In genomic region chr2:78654941-78655340, GRCh38 we compare ENCODE assay signal across 19 cellular contexts.
DNase-seq lines count a peak whose midpoint lies in the region; ATAC-seq, FAIRE-seq and TF ChIP-seq lines count a peak whose summit lies in the region.
"Had no signal": no experiment of that assay in that cellular context is flagged by ENCODE, and none has a peak within 500 bp of the region (broad histone marks: within the 10 kb centered on the region; RNA-seq: fewer than 3 reads in every experiment).

No MANE protein-coding gene starts in this region.

- H3K9me3 ChIP-seq in HepG2 (ENCODE audit: low read length): no peaks in the 10 kb centered on the region
- no peaks in the 10 kb centered on the region for H3K9me3 ChIP-seq in right lobe of liver
- H3K9me3 ChIP-seq in H1 (ENCODE audit: insufficient read depth in 2 of 2, low read depth in 1 of 2, low read length in 1 of 2): no peaks in the 10 kb centered on the region; a peak in 1 of 4 replicates
- no peaks in the 10 kb centered on the region for H3K9me3 ChIP-seq in neuronal stem cell (replicated peaks in 1 of 2; ENCODE audit: control insufficient read depth in 2 of 2, insufficient read depth in 1 of 2, low read depth in 1 of 2, low read length in 2 of 2)
- H3K9me3 ChIP-seq in Peyer's patch: no peaks in the 10 kb centered on the region
- H3K9me3 ChIP-seq: BE2C had no signal

- no peak overlapping the region for H3K9ac ChIP-seq in HepG2 (ENCODE audit: insufficient read depth, low read depth, low read length)
- no peak overlapping the region for H3K9ac ChIP-seq in H1 (replicated peaks in 1 of 4; ENCODE audit: extremely low read depth in 1 of 4, low read depth in 3 of 4, low read length in 3 of 4)
- peak overlapping the region; percentile 51 for H3K9ac ChIP-seq in neuronal stem cell (ENCODE audit: low read depth, low read length, poor library complexity)

- in situ Hi-C loops in HepG2 (cut with HindIII; ENCODE audit: extremely low pct_ligation_motif_present, low pct_unique_long_range_greater_than_20kb): no loop called here

- BruUV-seq in HepG2 (replicated peaks; lab: Mats Ljungman, UMichigan): no TSS peak

- FAIRE-seq in HepG2 (lab: Jason Lieb, UNC): no peak
- FAIRE-seq in H1 (lab: Jason Lieb, UNC): no peak
- FAIRE-seq: G401.6, GM12891, GM19239 had no signal

- H3K4me2 ChIP-seq in HepG2 (ENCODE audit: low read depth, low read length): no peak overlapping the region
- no peak overlapping the region for H3K4me2 ChIP-seq in H1 (ENCODE audit: insufficient read depth in 1 of 2, low read depth in 2 of 2, low read length in 2 of 2)
- H3K4me2 ChIP-seq in neuronal stem cell (ENCODE audit: insufficient read depth, low read length, poor library complexity, severe bottlenecking): no peak overlapping the region

- H3K27ac ChIP-seq in HepG2 (ENCODE audit: extremely low read length, insufficient read depth, low read length) (no peak overlapping the region), right lobe of liver (no peak overlapping the region), H1 (ENCODE audit: low read depth, low read length) (no peak overlapping the region), neuronal stem cell (replicated peaks; ENCODE audit: low read length) (no peak overlapping the region), Peyer's patch (no peak overlapping the region)

- WGBS in HepG2 (ENCODE audit: low lambda C conversion rate): 0% methylated on average over 5 of the region's 5 CpGs
- WGBS in right lobe of liver (ENCODE audit: insufficient coverage, low coverage, low lambda C conversion rate, missing lambda C conversion rate): no CpG with 5 or more reads among the region's 5 CpGs
- WGBS in H1 (ENCODE audit: extremely low coverage in 1 of 2, insufficient coverage in 1 of 2, insufficient read length in 1 of 2, insufficient replicate concordance in 2 of 2, low coverage in 1 of 2, low lambda C conversion rate in 2 of 2, missing lambda C conversion rate in 1 of 2), 2 experiments: 88% methylated on average over 5 of the region's 5 CpGs; no CpG with 5 or more reads in 1 of the 2 experiments
- no CpG with 5 or more reads among the region's 5 CpGs for WGBS in neuronal stem cell (ENCODE audit: extremely low coverage in 2 of 2, insufficient read length in 2 of 2, insufficient replicate concordance in 1 of 2), 2 donors

- peaks cover 1% of the 10 kb centered on the region for H3K9me3 Mint-ChIP-seq in glutamatergic neuron (ENCODE audit: unreplicated experiment)

- H3K23ac ChIP-seq in H1 (ENCODE audit: insufficient read length) (no peak overlapping the region), neuronal stem cell (ENCODE audit: low read depth, low read length, poor library complexity) (no peak overlapping the region)

- CTCF ChIA-PET in HepG2 (lab: Yijun Ruan, JAX; ENCODE audit: low intra/inter-chr PET ratio, low total read pairs) (no interaction called here), H1 (lab: Charles Lee; ENCODE audit: partially characterized antibody) (interaction anchor here (0.7 to 1.6 kb wide), 2 partner anchors 20 to 207 kb away, joined by 3 to 4 read pairs; no protein-coding TSS in a partner anchor)

- H3K36me3 Mint-ChIP-seq in glutamatergic neuron (ENCODE audit: unreplicated experiment): no peaks in the 10 kb centered on the region
- H3K36me3 Mint-ChIP-seq: CD4-positive, CD25-positive, alpha-beta regulatory T cell; CD8-positive, alpha-beta memory T cell had no signal

- H4K8ac ChIP-seq in H1 (ENCODE audit: extremely low read depth, insufficient read depth, low read length): peak overlapping the region; percentile 11; the same call in 1 of the 2 replicates
- peak overlapping the region; percentile 72 for H4K8ac ChIP-seq in neuronal stem cell (ENCODE audit: low read depth, low read length)

- TF ChIP-seq POLR2A in HepG2 (IDR thresholded peaks at IDR 0.05; ENCODE audit: insufficient read depth in 1 of 2, low read depth in 2 of 2, low read length in 2 of 2) (no peak), right lobe of liver (IDR thresholded peaks at IDR 0.05) (no peak), H1 (IDR thresholded peaks at IDR 0.05; ENCODE audit: control extremely low read depth in 1 of 2, low read depth in 2 of 2, low read length in 2 of 2) (no peak), Peyer's patch (IDR thresholded peaks at IDR 0.05) (no peak)

- H2AFZ ChIP-seq in HepG2 (ENCODE audit: low read length): no peak overlapping the region
- H2AFZ ChIP-seq in H1 (ENCODE audit: low read length): no peak overlapping the region
- H2AFZ ChIP-seq in neuronal stem cell (ENCODE audit: low read length): no peak overlapping the region

- H3K4me3 ChIP-seq in HepG2 (replicated peaks in 1 of 3; ENCODE audit: insufficient read depth in 1 of 3, low read depth in 2 of 3, low read length in 3 of 3) (no peak overlapping the region), right lobe of liver (no peak overlapping the region), H1 (ENCODE audit: extremely low read depth in 1 of 4, insufficient read depth in 2 of 4, low read depth in 3 of 4, low read length in 4 of 4) (no peak overlapping the region), neuronal stem cell (ENCODE audit: low read length in 2 of 2) (no peak overlapping the region), Peyer's patch (no peak overlapping the region)

- POLR2A ChIA-PET in HepG2 (lab: Yijun Ruan, JAX): no interaction called here
- POLR2A ChIA-PET in H1 (lab: Charles Lee; ENCODE audit: partially characterized antibody): no interaction called here

- intact Hi-C loops in HepG2 (cut with micrococcal nuclease; ENCODE audit: unreplicated experiment) (no loop called here), right lobe of liver (cut with DNase I) (no loop called here)

- no peaks in the 10 kb centered on the region for H3K79me2 ChIP-seq in HepG2 (ENCODE audit: insufficient read depth, low read length)
- no peaks in the 10 kb centered on the region for H3K79me2 ChIP-seq in H1 (ENCODE audit: control insufficient read depth in 1 of 2, insufficient read depth in 2 of 2, low read length in 2 of 2)

- H2BK15ac ChIP-seq in H1 (ENCODE audit: low read length): no peak overlapping the region
- no peak overlapping the region for H2BK15ac ChIP-seq in neuronal stem cell (ENCODE audit: low read length)

- no peaks in the 10 kb centered on the region for H3K4me1 Mint-ChIP-seq in glutamatergic neuron (ENCODE audit: low read depth, unreplicated experiment)
- H3K4me1 Mint-ChIP-seq: CD4-positive, CD25-positive, alpha-beta regulatory T cell; CD8-positive, alpha-beta memory T cell had no signal

- no peaks in the 10 kb centered on the region for H3K23me2 ChIP-seq in H1 (ENCODE audit: low read depth, low read length)

- H2BK120ac ChIP-seq in H1 (replicated peaks; ENCODE audit: low read depth, low read length) (no peak overlapping the region), neuronal stem cell (ENCODE audit: low read depth, low read length) (no peak overlapping the region)

- TF ChIP-seq EP300 in HepG2 (IDR thresholded peaks at IDR 0.05; ENCODE audit: low read depth in 2 of 2, low read length in 2 of 2): no peak
- no peak for TF ChIP-seq EP300 in HepG2 (CRISPR knock-in tag; IDR thresholded peaks at IDR 0.05; ENCODE audit: borderline replicate concordance)
- no peak for TF ChIP-seq EP300 in H1 (IDR thresholded peaks at IDR 0.05; ENCODE audit: borderline replicate concordance in 1 of 2, low read depth in 2 of 2, low read length in 2 of 2)

- H4K20me1 ChIP-seq in HepG2 (ENCODE audit: insufficient read depth, low read length) (no peaks in the 10 kb centered on the region), H1 (replicated peaks in 1 of 2; ENCODE audit: control insufficient read depth in 1 of 2, insufficient read depth in 2 of 2, low read length in 2 of 2) (no peaks in the 10 kb centered on the region)

- H3K56ac ChIP-seq in H1 (replicated peaks; ENCODE audit: insufficient read length, low read depth, low read length): no peak overlapping the region

- H3K4me1 ChIP-seq in HepG2 (ENCODE audit: insufficient read depth, low read length) (no peaks in the 10 kb centered on the region), right lobe of liver (no peaks in the 10 kb centered on the region), H1 (replicated peaks in 1 of 4; ENCODE audit: control insufficient read depth in 3 of 4, insufficient read depth in 4 of 4, low read length in 3 of 4) (no peaks in the 10 kb centered on the region; a peak in 1 of 7 replicates), neuronal stem cell (ENCODE audit: control insufficient read depth in 2 of 2, insufficient read depth in 1 of 2, low read depth in 1 of 2, low read length in 2 of 2) (no peaks in the 10 kb centered on the region), Peyer's patch (no peaks in the 10 kb centered on the region)
- H3K4me1 ChIP-seq: BE2C had no signal

- no peak overlapping the region for H3K27ac Mint-ChIP-seq in glutamatergic neuron (ENCODE audit: unreplicated experiment)
- H3K27ac Mint-ChIP-seq: CD4-positive, CD25-positive, alpha-beta regulatory T cell; CD8-positive, alpha-beta memory T cell had no signal

- no peak overlapping the region for H3K4me3 Mint-ChIP-seq in glutamatergic neuron (ENCODE audit: unreplicated experiment)
- H3K4me3 Mint-ChIP-seq: CD8-positive, alpha-beta memory T cell had no signal

- H2BK12ac ChIP-seq in H1 (ENCODE audit: low read depth, low read length) (no peak overlapping the region), neuronal stem cell (ENCODE audit: low read length) (no peak overlapping the region)

- H2BK20ac ChIP-seq in H1 (ENCODE audit: low read length): no peak overlapping the region

- H3K27me3 ChIP-seq in HepG2 (ENCODE audit: control insufficient read depth in 1 of 2, insufficient read depth in 2 of 2, low read length in 2 of 2): no peaks in the 10 kb centered on the region
- no peaks in the 10 kb centered on the region for H3K27me3 ChIP-seq in right lobe of liver
- no peaks in the 10 kb centered on the region for H3K27me3 ChIP-seq in H1 (replicated peaks in 1 of 4; ENCODE audit: control insufficient read depth in 3 of 4, extremely low read depth in 1 of 4, insufficient read depth in 3 of 4, low read length in 3 of 4)
- H3K27me3 ChIP-seq in neuronal stem cell (ENCODE audit: control insufficient read depth in 3 of 3, insufficient read depth in 3 of 3, low read depth in 1 of 3, low read length in 3 of 3): no peaks in the 10 kb centered on the region
- H3K27me3 ChIP-seq in Peyer's patch: no peaks in the 10 kb centered on the region
- H3K27me3 ChIP-seq: BE2C had no signal

- DNase-seq in HepG2 (ENCODE audit: low spot score): no peak
- no peak for DNase-seq in right lobe of liver
- no peak for DNase-seq in H1 (ENCODE audit: low read depth in 1 of 2, low spot score in 2 of 2)
- no peak for DNase-seq in neuronal stem cell (ENCODE audit: low spot score)
- DNase-seq in Peyer's patch: no peak
- no peak for DNase-seq in glutamatergic neuron
- DNase-seq: BE2C; C1 segment of cervical spinal cord; CD4-positive, CD25-positive, alpha-beta regulatory T cell; CD8-positive, alpha-beta memory T cell; COR-L47; DMS 273 treated with DMSO at 0.1 percent for 48 hours; DMS53; DND-41; EL; HCEC 1CT had no signal

- H4K91ac ChIP-seq in H1 (replicated peaks; ENCODE audit: insufficient read length, low read length): no peak overlapping the region
- H4K91ac ChIP-seq in neuronal stem cell (ENCODE audit: low read depth, low read length, poor library complexity): no peak overlapping the region

- H3K27me3 Mint-ChIP-seq in glutamatergic neuron (ENCODE audit: unreplicated experiment): peaks cover 3% of the 10 kb centered on the region
- H3K27me3 Mint-ChIP-seq: CD4-positive, CD25-positive, alpha-beta regulatory T cell; CD8-positive, alpha-beta memory T cell had no signal

- H2BK5ac ChIP-seq in H1 (ENCODE audit: low read depth, low read length) (no peak overlapping the region), neuronal stem cell (ENCODE audit: low read length) (no peak overlapping the region)

- TF ChIP-seq RAD21 in HepG2 (CRISPR knock-in tag; IDR thresholded peaks at IDR 0.05) (no peak), H1 (IDR thresholded peaks at IDR 0.05 in 1 of 2, conservative IDR thresholded peaks at IDR 0.05 in 1 of 2; ENCODE audit: low read depth in 2 of 2, low read length in 2 of 2) (no peak)

- peak; percentile 59 for ATAC-seq in HepG2
- ATAC-seq in right lobe of liver: no peak

- no peak overlapping the region for H3K18ac ChIP-seq in H1 (ENCODE audit: extremely low read depth, low read length)
- H3K18ac ChIP-seq in neuronal stem cell (ENCODE audit: low read length): no peak overlapping the region

- H3K36me3 ChIP-seq in HepG2 (replicated peaks in 1 of 2; ENCODE audit: control insufficient read depth in 1 of 2, insufficient read depth in 2 of 2, low read length in 2 of 2) (no peaks in the 10 kb centered on the region), right lobe of liver (no peaks in the 10 kb centered on the region), H1 (ENCODE audit: control insufficient read depth in 2 of 4, insufficient read depth in 4 of 4, low read length in 3 of 4) (no peaks in the 10 kb centered on the region), neuronal stem cell (replicated peaks in 1 of 2; ENCODE audit: control insufficient read depth in 2 of 2, insufficient read depth in 2 of 2, low read length in 2 of 2) (no peaks in the 10 kb centered on the region), Peyer's patch (no peaks in the 10 kb centered on the region)
- H3K36me3 ChIP-seq: BE2C had no signal

- H3K4ac ChIP-seq in H1 (replicated peaks; ENCODE audit: insufficient read length, low read depth, low read length) (no peak overlapping the region), neuronal stem cell (ENCODE audit: low read length) (no peak overlapping the region)

- H2AK5ac ChIP-seq in H1 (ENCODE audit: low read depth, low read length) (no peak overlapping the region), neuronal stem cell (ENCODE audit: low read depth, low read length) (no peak overlapping the region)

- H3K79me1 ChIP-seq in H1 (ENCODE audit: low read depth, low read length) (no peaks in the 10 kb centered on the region), neuronal stem cell (ENCODE audit: low read depth, low read length) (no peaks in the 10 kb centered on the region)

- H4K5ac ChIP-seq in H1 (ENCODE audit: insufficient read length, low read depth, low read length): no peak overlapping the region

- H3K14ac ChIP-seq in H1 (ENCODE audit: insufficient read length): no peak overlapping the region
- no peak overlapping the region for H3K14ac ChIP-seq in neuronal stem cell (ENCODE audit: low read length)

- TF ChIP-seq CTCF in HepG2 (CRISPR knock-in tag; IDR thresholded peaks at IDR 0.05): no peak
- TF ChIP-seq CTCF in right lobe of liver (IDR thresholded peaks at IDR 0.05): no peak
- no peak for TF ChIP-seq CTCF in H1 (IDR thresholded peaks at IDR 0.05; ENCODE audit: control extremely low read depth in 1 of 3, insufficient read depth in 1 of 3, low read depth in 1 of 3, low read length in 3 of 3)
- TF ChIP-seq CTCF in Peyer's patch (IDR thresholded peaks at IDR 0.05): no peak
- no peak for TF ChIP-seq CTCF in glutamatergic neuron (IDR thresholded peaks at IDR 0.05; ENCODE audit: partially characterized antibody, unreplicated experiment)
